In genomic region chrX:119067023-119067739, GRCh38 we compare ENCODE assay signal across 8 cellular contexts. TPM values are rescaled to one million over a fixed set of nuclear protein-coding genes. Genes with fewer than 3 reads are reported as not detected.
DNase-seq lines count a peak whose midpoint lies in the region; ATAC-seq lines count a peak whose summit lies in the region.

No MANE protein-coding gene starts in this region.

- H3K27me3 Mint-ChIP-seq in activated T-helper 2 cell treated with anti-CD3 and anti-CD28 coated beads, Interferon-gamma antibody, Interleukin-2, Interleukin-4, amounts not matched to agents 10 μg/mL and 5 μg/mL and 100 μg/mL, durations not matched to agents 14 hours and 24 hours and 36 hours (ENCODE audit: low read depth): no peaks in the 10 kb centered on the region

- ATAC-seq in HG02623 (IDR thresholded peaks at IDR 0.05; ENCODE audit: unreplicated experiment): peak; percentile 60
- ATAC-seq in HG03460 (IDR thresholded peaks at IDR 0.05; ENCODE audit: unreplicated experiment): no peak
- ATAC-seq in HG03045 (IDR thresholded peaks at IDR 0.05; ENCODE audit: unreplicated experiment): no peak

- no peaks in the 10 kb centered on the region for H3K9me3 Mint-ChIP-seq in activated T-helper 2 cell treated with anti-CD3 and anti-CD28 coated beads, Interferon-gamma antibody, Interleukin-2, Interleukin-4, amounts not matched to agents 10 μg/mL and 5 μg/mL and 100 μg/mL, durations not matched to agents 14 hours and 24 hours and 36 hours

- DNase-seq in Caki2 (ENCODE audit: low read depth): peak; percentile 59
- peak; percentile 43 for DNase-seq in NCI-H774 (lab: John Stamatoyannopoulos, UW)
- peak; percentile 7 for DNase-seq in activated T-helper 2 cell treated with anti-CD3 and anti-CD28 coated beads, Interferon-gamma antibody, Interleukin-2, Interleukin-4, amounts not matched to agents 10 μg/mL and 5 μg/mL and 100 μg/mL, durations not matched to agents 14 hours and 24 hours and 36 hours (ENCODE audit: low spot score)
- peak; percentile 27 for DNase-seq in germinal center (ENCODE audit: low spot score)
- DNase-seq in pons (ENCODE audit: low spot score): peak; percentile 51

- H3K4me1 Mint-ChIP-seq in activated T-helper 2 cell treated with anti-CD3 and anti-CD28 coated beads, Interferon-gamma antibody, Interleukin-2, Interleukin-4, amounts not matched to agents 10 μg/mL and 5 μg/mL and 100 μg/mL, durations not matched to agents 14 hours and 24 hours and 36 hours (ENCODE audit: low read depth): no peaks in the 10 kb centered on the region

- intact Hi-C loops in activated T-helper 2 cell treated with anti-CD3 and anti-CD28 coated beads, Interferon-gamma antibody, Interleukin-2, Interleukin-4, amounts not matched to agents 10 μg/mL and 5 μg/mL and 100 μg/mL, durations not matched to agents 14 hours and 24 hours and 36 hours (cut with micrococcal nuclease): loop anchor here (5.0 kb wide), 2 partner anchors 60 to 220 kb away; no protein-coding TSS in a partner anchor

- in situ Hi-C loops in Caki2 (cut with HindIII; ENCODE audit: low pct_unique_long_range_greater_than_20kb, low sequenced_read_pairs): no loop called here

- H3K36me3 Mint-ChIP-seq in activated T-helper 2 cell treated with anti-CD3 and anti-CD28 coated beads, Interferon-gamma antibody, Interleukin-2, Interleukin-4, amounts not matched to agents 10 μg/mL and 5 μg/mL and 100 μg/mL, durations not matched to agents 14 hours and 24 hours and 36 hours (ENCODE audit: low read depth): no peaks in the 10 kb centered on the region

- H3K27ac Mint-ChIP-seq in activated T-helper 2 cell treated with anti-CD3 and anti-CD28 coated beads, Interferon-gamma antibody, Interleukin-2, Interleukin-4, amounts not matched to agents 10 μg/mL and 5 μg/mL and 100 μg/mL, durations not matched to agents 14 hours and 24 hours and 36 hours: no peak overlapping the region

- H3K4me3 Mint-ChIP-seq in activated T-helper 2 cell treated with anti-CD3 and anti-CD28 coated beads, Interferon-gamma antibody, Interleukin-2, Interleukin-4, amounts not matched to agents 10 μg/mL and 5 μg/mL and 100 μg/mL, durations not matched to agents 14 hours and 24 hours and 36 hours (ENCODE audit: low read depth): no peak overlapping the region

RNA-seq across cellular contexts. Expression of gene CT47C1, which starts 5.6 kb away (rescaled TPM):
- not detected in 2 replicates for total RNA-seq in Caki2 (2014; rRNA removed; shearing (Covaris generic); ENCODE audit: low replicate concordance)
- not detected in 2 replicates for total RNA-seq in activated T-helper 2 cell treated with anti-CD3 and anti-CD28 coated beads, Interferon-gamma antibody, Interleukin-2, Interleukin-4, amounts not matched to agents 10 μg/mL and 5 μg/mL and 100 μg/mL, durations not matched to agents 14 hours and 24 hours and 36 hours

Comparison
In these comparisons a context has a peak if more than half of its experiments do, and no peak if none do; other contexts are left out.
1. DNase-seq: peak in every context shown above with its lines; median percentile 59 in Caki2; 51 in pons; 43 in NCI-H774; 27 in germinal center; 7 in activated T-helper 2 cell treated with anti-CD3 and anti-CD28 coated beads, Interferon-gamma antibody, Interleukin-2, Interleukin-4, amounts not matched to agents 10 μg/mL and 5 μg/mL and 100 μg/mL, durations not matched to agents 14 hours and 24 hours and 36 hours.